ENCODE assay signal across 8 cellular contexts in the genomic region with DNA sequence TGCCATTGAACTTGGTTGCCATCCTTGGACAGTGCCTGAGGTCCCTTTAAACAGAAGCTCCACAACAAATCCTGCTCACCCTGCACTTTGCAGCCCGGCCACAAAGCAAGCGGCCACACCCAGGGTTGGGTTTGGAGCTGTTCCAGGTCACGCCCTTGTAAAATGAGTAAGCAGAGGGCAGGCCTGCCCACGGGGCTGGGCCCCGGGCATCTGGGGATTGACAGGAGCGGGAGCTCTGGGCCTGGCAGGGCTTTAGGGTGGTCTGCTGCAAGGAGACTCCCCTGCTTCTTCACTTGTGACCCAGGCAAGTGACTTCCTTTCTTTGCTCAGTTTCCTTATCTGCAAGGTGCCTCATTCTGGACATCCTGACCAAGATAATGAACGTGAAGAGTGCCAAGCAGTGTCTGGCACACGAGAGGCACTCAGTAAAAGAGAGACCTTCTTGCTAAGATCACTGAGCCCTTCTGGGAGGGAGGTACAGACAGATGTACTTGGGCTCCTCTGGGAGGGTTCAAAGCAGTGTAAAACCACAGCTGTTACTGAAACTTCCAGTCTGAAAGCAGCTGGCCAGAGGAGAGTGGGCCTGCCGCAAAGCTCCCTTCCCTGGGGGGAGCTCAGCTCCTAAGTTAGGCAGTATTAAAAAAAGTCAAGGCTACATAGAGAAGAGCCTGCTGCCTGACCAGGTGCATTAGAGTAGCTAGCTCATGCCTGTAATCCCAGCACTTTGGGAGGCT. TPM values are rescaled to one million over a fixed set of nuclear protein-coding genes. Genes with fewer than 3 reads are reported as not detected.
DNase-seq lines count a peak whose midpoint lies in the region; ATAC-seq and TF ChIP-seq lines count a peak whose summit lies in the region.

No MANE protein-coding gene starts in this region.

- H3K18ac ChIP-seq in IMR-90 (ENCODE audit: low read depth, low read length), result no peak overlapping the region

- H3K27ac ChIP-seq in IMR-90 (ENCODE audit: insufficient read depth, low read length) (no peak overlapping the region), gastroesophageal sphincter (no peak overlapping the region), skeletal muscle tissue (ENCODE audit: low read depth, low read length) (peak overlapping the region; percentile 45)

- POLR2A ChIA-PET in BJ (lab: Charles Lee), result no interaction called here
- POLR2A ChIA-PET in IMR-90 (lab: Charles Lee; ENCODE audit: unreplicated experiment), result no interaction called here

- in situ Hi-C loops in IMR-90 (cut with MboI; ENCODE audit: low sequenced_read_pairs), result no loop called here

- peak overlapping the region; percentile 39; the same call in 1 of the 2 replicates for H4K91ac ChIP-seq in IMR-90 (ENCODE audit: insufficient read depth, low read depth, low read length)

- H3K9me3 ChIP-seq in IMR-90 (ENCODE audit: control insufficient read depth, insufficient read depth, low read length) (no peaks in the 10 kb centered on the region), gastroesophageal sphincter (no peaks in the 10 kb centered on the region), skeletal muscle tissue (ENCODE audit: control insufficient read depth in 3 of 3, low read length in 3 of 3) (no peaks in the 10 kb centered on the region)

- H3K36me3 Mint-ChIP-seq in activated T-cell treated with anti-CD3 and anti-CD28 coated beads, Interleukin-2, amount 50 U/mL, for 72 hours (ENCODE audit: insufficient read depth in 2 of 2), result peaks cover 1 to 5% of the 10 kb centered on the region in 2 donors

- H3K27me3 Mint-ChIP-seq in activated T-cell treated with anti-CD3 and anti-CD28 coated beads, Interleukin-2, amount 50 U/mL, for 72 hours (ENCODE audit: low read depth), result peaks cover 6% of the 10 kb centered on the region

- no peak overlapping the region for H2BK5ac ChIP-seq in IMR-90 (ENCODE audit: low read depth, low read length, poor library complexity, severe bottlenecking)

- H4K8ac ChIP-seq in IMR-90 (ENCODE audit: low read depth in 2 of 2, low read length in 2 of 2), result no peak overlapping the region

- ATAC-seq in GM19328 (IDR thresholded peaks at IDR 0.05; ENCODE audit: unreplicated experiment) (peak; percentile 39), IMR-90 (ENCODE audit: low read depth) (peak; percentile 61), gastroesophageal sphincter (peak; percentile 42)
- ATAC-seq in activated T-cell treated with anti-CD3 and anti-CD28 coated beads, Interleukin-2, amount 50 U/mL, for 72 hours (replicated peaks in 1 of 2), result peak; percentile 72 to 76

- H4K20me1 ChIP-seq in IMR-90 (ENCODE audit: insufficient read depth, low read length), result no peaks in the 10 kb centered on the region

- TF ChIP-seq CTCF in BJ (IDR thresholded peaks at IDR 0.05; ENCODE audit: insufficient read depth, low read depth, low read length) (no peak), IMR-90 (conservative IDR thresholded peaks at IDR 0.05; ENCODE audit: low read depth, low read length) (no peak), gastroesophageal sphincter (IDR thresholded peaks at IDR 0.05) (no peak)

- no peak overlapping the region for H3K4me2 ChIP-seq in IMR-90 (ENCODE audit: low read depth, low read length)

- WGBS in IMR-90 (ENCODE audit: extremely low coverage in 2 of 2, insufficient read length in 1 of 2), 2 experiments, result 22% methylated on average over 6 of the region's 9 CpGs; no CpG with 5 or more reads in 1 of the 2 experiments
- 24 to 56% methylated on average over 1 to 3 of the region's 9 CpGs for WGBS in gastroesophageal sphincter (ENCODE audit: low coverage in 1 of 2), 2 donors

- TF ChIP-seq RAD21 in IMR-90 (IDR thresholded peaks at IDR 0.05; ENCODE audit: low read length), result no peak

- H2AK9ac ChIP-seq in IMR-90 (replicated peaks; ENCODE audit: low read depth, low read length, poor library complexity), result no peak overlapping the region

- H3K27me3 ChIP-seq in BJ (ENCODE audit: control insufficient read depth, insufficient read depth, low read length), result no peaks in the 10 kb centered on the region
- no peaks in the 10 kb centered on the region for H3K27me3 ChIP-seq in IMR-90 (ENCODE audit: control insufficient read depth, insufficient read depth, low read length)
- peaks cover 52% of the 10 kb centered on the region for H3K27me3 ChIP-seq in gastroesophageal sphincter
- peaks cover 0 to 14% (median 6%) of the 10 kb centered on the region in 3 donors for H3K27me3 ChIP-seq in skeletal muscle tissue (ENCODE audit: control insufficient read depth in 3 of 3, insufficient read depth in 3 of 3, low read length in 3 of 3)

- CTCF ChIA-PET in BJ (lab: Yijun Ruan, JAX), result interaction anchor here (0.6 to 6.9 kb wide), 9 partner anchors 10 to 109 kb away, joined by 3 to 46 read pairs (median 3); no protein-coding TSS in a partner anchor
- CTCF ChIA-PET in IMR-90 (lab: Yijun Ruan, JAX), result interaction anchor here (0.5 kb wide), 1 partner anchor 108 kb away, joined by 3 read pairs; no protein-coding TSS in a partner anchor

- H3K9ac ChIP-seq in IMR-90 (ENCODE audit: low read depth, low read length) (no peak overlapping the region), skeletal muscle tissue (ENCODE audit: low read depth in 1 of 3, low read length in 3 of 3) (peak overlapping the region in 2 of 3 donors; percentile 50 to 65)

- H3K4me3 ChIP-seq in BJ (ENCODE audit: low read depth, low read length), result no peak overlapping the region
- no peak overlapping the region for H3K4me3 ChIP-seq in IMR-90 (ENCODE audit: insufficient read depth, low read depth, low read length)
- no peak overlapping the region for H3K4me3 ChIP-seq in gastroesophageal sphincter
- H3K4me3 ChIP-seq in skeletal muscle tissue (ENCODE audit: low read length in 3 of 3), result peak overlapping the region in 2 of 3 donors; percentile 29 to 48

- no peak overlapping the region for H3K14ac ChIP-seq in IMR-90 (replicated peaks; ENCODE audit: low read depth, low read length)

- H3K56ac ChIP-seq in IMR-90 (ENCODE audit: extremely low read depth, insufficient read depth, low read length), result no peak overlapping the region

- no TSS peak for BruUV-seq in IMR-90 (replicated peaks; lab: Mats Ljungman, UMichigan)

- dilution Hi-C loops in IMR-90 (cut with HindIII; ENCODE audit: low sequenced_read_pairs, unreplicated experiment), result no loop called here

- H3K23ac ChIP-seq in IMR-90 (ENCODE audit: low read depth, low read length), result no peak overlapping the region

- H2BK15ac ChIP-seq in IMR-90 (ENCODE audit: low read depth, low read length), result no peak overlapping the region

- no peak overlapping the region for H4K5ac ChIP-seq in IMR-90 (ENCODE audit: low read depth, low read length)

- peaks cover 0 to 7% of the 10 kb centered on the region in 2 experiments; a peak in 1 of 4 replicates for H3K79me1 ChIP-seq in IMR-90 (ENCODE audit: low read depth in 1 of 2, low read length in 2 of 2)

- no peak overlapping the region for H3K4ac ChIP-seq in IMR-90 (ENCODE audit: low read depth, low read length)

- 0 out of 2 replicates have a peak, but pooled peaks cover 2% of the 10 kb centered on the region for H3K9me1 ChIP-seq in IMR-90 (ENCODE audit: insufficient read depth, low read length)

- H2AK5ac ChIP-seq in IMR-90 (ENCODE audit: low read depth, low read length), result no peak overlapping the region

- H3K9me3 Mint-ChIP-seq in activated T-cell treated with anti-CD3 and anti-CD28 coated beads, Interleukin-2, amount 50 U/mL, for 72 hours, result no peaks in the 10 kb centered on the region

- peaks cover 9% of the 10 kb centered on the region; the same call in 1 of the 2 replicates for H3K4me1 ChIP-seq in IMR-90 (ENCODE audit: control insufficient read depth, insufficient read depth, low read length)
- peaks cover 7 to 39% (median 27%) of the 10 kb centered on the region in 3 donors for H3K4me1 ChIP-seq in gastroesophageal sphincter
- peaks cover 30 to 58% (median 32%) of the 10 kb centered on the region in 3 donors for H3K4me1 ChIP-seq in skeletal muscle tissue (ENCODE audit: control insufficient read depth in 3 of 3, insufficient read depth in 3 of 3, low read length in 3 of 3)

- H3K36me3 ChIP-seq in BJ (ENCODE audit: control insufficient read depth, insufficient read depth, low read length) (no peaks in the 10 kb centered on the region), IMR-90 (ENCODE audit: control insufficient read depth, insufficient read depth, low read length) (no peaks in the 10 kb centered on the region), gastroesophageal sphincter (no peaks in the 10 kb centered on the region), skeletal muscle tissue (ENCODE audit: control insufficient read depth in 3 of 3, insufficient read depth in 3 of 3, low read length in 3 of 3) (no peaks in the 10 kb centered on the region)

- intact Hi-C loops in IMR-90 (cut with micrococcal nuclease), result no loop called here

- TF ChIP-seq POLR2A in IMR-90 (IDR thresholded peaks at IDR 0.05; ENCODE audit: low read depth, low read length) (no peak), gastroesophageal sphincter (IDR thresholded peaks at IDR 0.05) (no peak)

- H3K4me1 Mint-ChIP-seq in activated T-cell treated with anti-CD3 and anti-CD28 coated beads, Interleukin-2, amount 50 U/mL, for 72 hours (ENCODE audit: low read depth), result peaks cover 78% of the 10 kb centered on the region

- no peak for TF ChIP-seq EP300 in gastroesophageal sphincter (IDR thresholded peaks at IDR 0.05)

- peak overlapping the region; percentile 85 to 91 for H3K4me3 Mint-ChIP-seq in activated T-cell treated with anti-CD3 and anti-CD28 coated beads, Interleukin-2, amount 50 U/mL, for 72 hours

- peak overlapping the region; percentile 66 for H2AFZ ChIP-seq in IMR-90 (replicated peaks; ENCODE audit: low read length, poor library complexity)

- H2BK20ac ChIP-seq in IMR-90 (ENCODE audit: low read depth, low read length), result no peak overlapping the region

- peak overlapping the region; percentile 13 for H3K27ac Mint-ChIP-seq in activated T-cell treated with anti-CD3 and anti-CD28 coated beads, Interleukin-2, amount 50 U/mL, for 72 hours

- no peak overlapping the region for H2BK120ac ChIP-seq in IMR-90 (ENCODE audit: low read depth, low read length)

- DNase-seq in BJ (ENCODE audit: low read depth) (peak; percentile 41), IMR-90 (peak; percentile 46), middle frontal gyrus (ENCODE audit: extremely low spot score, low spot score) (no peak)
- DNase-seq in activated T-cell treated with anti-CD3 and anti-CD28 coated beads, Interleukin-2, amount 50 U/mL, for 72 hours, result peak; percentile 85 to 88

RNA-seq across cellular contexts. Expression of a gene that starts 2.6 kb away (rescaled TPM):
- polyA plus RNA-seq in BJ (2011; rRNA removed) (0.11 TPM in 2 replicates), IMR-90 (2012; rRNA removed) (0.39 and 0.51 TPM in 2 replicates)
- 0.24 and 0.67 TPM in 2 replicates for polyA minus RNA-seq in BJ (2011; rRNA and poly(A)+ RNA removed)
- total RNA-seq in IMR-90 (2012; rRNA removed) (0.36 and 0.56 TPM in 2 replicates), gastroesophageal sphincter (under 1 TPM in 2 of 4 donors, not detected in 2; 0.08 to 0.17 TPM), skeletal muscle tissue (5.7 TPM)
- polyA plus RNA-seq in IMR-90 (2012; cell fraction: cytosol; rRNA removed), result 0.16 and 0.19 TPM in 2 replicates
- 0.55 and 0.63 TPM in 2 replicates for polyA plus RNA-seq in IMR-90 (2012; cell fraction: nucleus; rRNA removed; ENCODE audit: low replicate concordance)
- 4.7 TPM for polyA plus RNA-seq in PFSK-1 (2012; ENCODE audit: insufficient read length, low read depth)
- 10 to 100 TPM; 19.9 to 24.7 TPM for total RNA-seq in activated T-cell treated with anti-CD3 and anti-CD28 coated beads, Interleukin-2, amount 50 U/mL, for 72 hours

RNA-seq across cellular contexts. Expression of a gene that starts 30.9 kb away (rescaled TPM):
- polyA plus RNA-seq in BJ (2011; rRNA removed) (230 and 379 TPM in 2 replicates), IMR-90 (2012; rRNA removed) (304 and 385 TPM in 2 replicates)
- 249 and 251 TPM in 2 replicates for polyA minus RNA-seq in BJ (2011; rRNA and poly(A)+ RNA removed)
- total RNA-seq in IMR-90 (2012; rRNA removed) (109 and 171 TPM in 2 replicates), gastroesophageal sphincter (100 to 1,000 TPM; 144 to 270 (median 221) TPM), skeletal muscle tissue (120 TPM)
- polyA plus RNA-seq in IMR-90 (2012; cell fraction: cytosol; rRNA removed), result 781 and 851 TPM in 2 replicates
- polyA plus RNA-seq in IMR-90 (2012; cell fraction: nucleus; rRNA removed; ENCODE audit: low replicate concordance), result 1,444 and 1,599 TPM in 2 replicates
- polyA plus RNA-seq in PFSK-1 (2012; ENCODE audit: insufficient read length, low read depth), result 169 TPM
- 10 to 100 TPM; 32.3 to 37.2 TPM for total RNA-seq in activated T-cell treated with anti-CD3 and anti-CD28 coated beads, Interleukin-2, amount 50 U/mL, for 72 hours

RNA-seq across cellular contexts. Expression of a gene that starts 44.4 kb away (rescaled TPM):
- polyA plus RNA-seq in BJ (2011; rRNA removed), result 22.6 and 33.9 TPM in 2 replicates
- polyA minus RNA-seq in BJ (2011; rRNA and poly(A)+ RNA removed), result 23.2 and 36.9 TPM in 2 replicates
- total RNA-seq in IMR-90 (2012; rRNA removed), result 15.3 and 18.6 TPM in 2 replicates
- polyA plus RNA-seq in IMR-90 (2012; rRNA removed), result 16.9 and 18.8 TPM in 2 replicates
- polyA plus RNA-seq in IMR-90 (2012; cell fraction: cytosol; rRNA removed), result 9.3 and 12.4 TPM in 2 replicates
- 89.7 and 93.0 TPM in 2 replicates for polyA plus RNA-seq in IMR-90 (2012; cell fraction: nucleus; rRNA removed; ENCODE audit: low replicate concordance)
- 108 TPM for polyA plus RNA-seq in PFSK-1 (2012; ENCODE audit: insufficient read length, low read depth)
- 1 to 10 TPM in 1 of 2 donors, under 1 TPM in 1; 0.51 to 1.0 TPM for total RNA-seq in activated T-cell treated with anti-CD3 and anti-CD28 coated beads, Interleukin-2, amount 50 U/mL, for 72 hours
- total RNA-seq in gastroesophageal sphincter, result 10 to 100 TPM; 21.3 to 37.7 (median 31.0) TPM
- 45.9 TPM for total RNA-seq in skeletal muscle tissue

Comparison
In these comparisons a context has a peak if more than half of its experiments do, and no peak if none do; other contexts are left out.
1. H3K4me3 ChIP-seq: peak in skeletal muscle tissue (2 of 3); none in BJ (single experiment), IMR-90 (single experiment) and gastroesophageal sphincter (0 of 2).
2. Peak in every context shown above with its lines, with median percentiles within 50 percentile points of each other: ATAC-seq.